ENCODE assay signal across 29 cellular contexts in genomic region chr3:150129181-150129580, GRCh38.
"Had no signal": no experiment of that assay in that cellular context is flagged by ENCODE, and none has a peak within 500 bp of the region (broad histone marks: within the 10 kb centered on the region; RNA-seq: fewer than 3 reads in every experiment).

No MANE protein-coding gene starts in this region.

- H3K36me3 ChIP-seq: brain microvascular endothelial cell, left ventricle myocardium inferior, neutrophil, ovary, sigmoid colon, transverse colon, uterus had no signal

- H3K9me3 ChIP-seq: left ventricle myocardium inferior, mucosa of descending colon, neutrophil, ovary, psoas muscle, sigmoid colon, testis, transverse colon, uterus had no signal

- H3K27ac ChIP-seq: brain microvascular endothelial cell, foreskin keratinocyte, left ventricle myocardium inferior, neutrophil, ovary, psoas muscle, sigmoid colon, testis, transverse colon, uterus had no signal

- ATAC-seq: activated CD8-positive, alpha-beta T cell treated with anti-CD3 and anti-CD28 coated beads for 36 hours; activated T-cell treated with anti-CD3 and anti-CD28 coated beads, Interleukin-2, amount 50 U/mL, for 4 hours; activated T-helper 17 cell treated with anti-CD3 and anti-CD28 coated beads, Interleukin-2, amount 50 U/mL, for 72 hours; effector memory CD8-positive, alpha-beta T cell; foreskin keratinocyte; mucosa of descending colon; psoas muscle; T-cell had no signal

- H3K4me3 ChIP-seq: left ventricle myocardium inferior, lung, mucosa of descending colon, ovary, psoas muscle, sigmoid colon, testis, transverse colon, uterus had no signal

- H3K4me1 ChIP-seq: foreskin keratinocyte, left ventricle myocardium inferior, psoas muscle, sigmoid colon, testis, transverse colon, uterus had no signal

- DNase-seq: activated B cell treated with CpG ODN at 0.5 μM for 24 hours; activated CD4-positive, alpha-beta T cell treated with anti-CD3 and anti-CD28 coated beads, Interleukin-2, amount 50 U/mL, for 1 hour; activated CD8-positive, alpha-beta T cell treated with anti-CD3 and anti-CD28 coated beads for 36 hours; activated gamma-delta T cell treated with Interleukin-2 at 50 U/mL for 16 hours; activated naive CD4-positive, alpha-beta T cell treated with anti-CD3 and anti-CD28 coated beads, Interleukin-2, amount 50 U/mL, for 16 hours; activated T-cell treated with anti-CD3 and anti-CD28 coated beads, Interleukin-2, amount 50 U/mL, for 4 hours; amniotic stem cell; brain microvascular endothelial cell; cortex of kidney; effector memory CD8-positive, alpha-beta T cell; foreskin keratinocyte; kidney glomerular epithelial cell; left ventricle myocardium inferior; mucosa of descending colon; naive B cell; nephron progenitor cell; ovary; psoas muscle; sigmoid colon; stimulated activated CD4-positive, alpha-beta T cell treated with anti-CD3 and anti-CD28 coated beads, Interleukin-15, amount 100 ng/mL, for 24 hours; stimulated activated CD4-positive, alpha-beta T cell treated with anti-CD3 and anti-CD28 coated beads, Interleukin-2, amount 100 ng/mL, for 24 hours; stimulated activated naive CD4-positive, alpha-beta T cell; T-cell; testis; transverse colon; uterus had no signal

- H3K27me3 ChIP-seq: brain microvascular endothelial cell, foreskin keratinocyte, neutrophil, ovary, sigmoid colon, testis, transverse colon, uterus had no signal
